Comparison of ENCODE assay signal across 8 cellular contexts in the genomic region with DNA sequence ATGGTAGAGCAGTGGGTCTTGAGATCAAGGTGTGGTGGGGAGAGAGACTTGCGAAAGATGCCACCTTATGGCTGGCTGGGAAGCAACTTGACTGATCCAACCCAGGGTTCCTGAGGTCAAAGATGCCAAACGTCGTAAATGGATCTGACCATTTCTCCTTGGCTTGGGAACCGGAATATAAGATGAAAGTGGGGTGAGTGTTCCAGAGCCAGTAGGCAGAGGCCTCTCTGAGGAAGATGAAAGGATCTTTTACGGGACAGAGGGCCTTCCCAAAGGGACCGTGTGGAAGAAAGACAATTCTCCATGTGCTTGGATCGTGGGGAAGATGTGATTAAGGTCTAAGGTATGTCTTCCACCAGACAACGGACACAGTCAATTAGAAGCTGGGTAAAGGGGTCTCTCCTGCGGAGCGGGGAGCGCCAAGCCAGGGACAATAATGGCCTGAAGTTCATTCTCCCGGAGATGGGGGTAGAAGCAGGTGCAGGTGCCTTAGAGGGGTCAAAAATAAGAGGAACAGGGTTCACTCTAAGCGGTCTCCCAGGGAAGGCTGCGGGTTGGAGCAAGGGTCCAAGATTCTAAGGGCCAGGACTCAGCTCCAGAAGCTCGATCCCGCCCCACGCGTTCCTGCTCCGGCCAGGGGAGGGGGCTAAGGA. TPM values are rescaled to one million over a fixed set of nuclear protein-coding genes. Genes with fewer than 3 reads are reported as not detected.
A peak's percentile ranks its signal among the peaks of the same experiment; 100 is the strongest.
DNase-seq lines count a peak whose midpoint lies in the region; ATAC-seq, FAIRE-seq and TF ChIP-seq lines count a peak whose summit lies in the region.

No MANE protein-coding gene starts in this region.

- no peaks in the 10 kb centered on the region for H3K9me3 ChIP-seq in T-helper 17 cell (ENCODE audit: control insufficient read depth, low read length, poor library complexity, severe bottlenecking)
- H3K9me3 ChIP-seq in sigmoid colon = no peaks in the 10 kb centered on the region

- 4 to 9% methylated on average over 19 of the region's 19 CpGs for WGBS in sigmoid colon, 2 donors

- H3K4me3 ChIP-seq in fibroblast of the aortic adventitia (ENCODE audit: low read depth, low read length) (peak overlapping the region; percentile 75), sigmoid colon (peak overlapping the region; percentile 57 to 95 (median 80))

- H3K27me3 Mint-ChIP-seq in activated naive CD4-positive, alpha-beta T cell treated with anti-CD3 and anti-CD28 coated beads, Interleukin-2, amount 50 U/mL, for 24 hours = no peaks in the 10 kb centered on the region
- H3K27me3 Mint-ChIP-seq in T-helper 17 cell = no peaks in the 10 kb centered on the region

- peak overlapping the region; percentile 98 for H3K27ac Mint-ChIP-seq in activated naive CD4-positive, alpha-beta T cell treated with anti-CD3 and anti-CD28 coated beads, Interleukin-2, amount 50 U/mL, for 24 hours
- H3K27ac Mint-ChIP-seq in T-helper 17 cell = peak overlapping the region; percentile 96

- no peak for FAIRE-seq in HTR-8/SVneo (lab: Jason Lieb, UNC)

- intact Hi-C loops in sigmoid colon (cut with DNase I) = loop anchor here (1.0 to 5.0 kb wide), 3 partner anchors 53 to 468 kb away; partner anchors contain the start of genes SENP3 and TP53

- H3K4me3 Mint-ChIP-seq in activated naive CD4-positive, alpha-beta T cell treated with anti-CD3 and anti-CD28 coated beads, Interleukin-2, amount 50 U/mL, for 24 hours = peak overlapping the region; percentile 99
- H3K4me3 Mint-ChIP-seq in T-helper 17 cell = peak overlapping the region; percentile 96

- TF ChIP-seq EP300 in sigmoid colon (IDR thresholded peaks at IDR 0.05) = no peak

- peaks cover 0 to 51% (median 43%) of the 10 kb centered on the region in 4 donors for H3K4me1 ChIP-seq in sigmoid colon

- peaks cover 4% of the 10 kb centered on the region for H3K36me3 Mint-ChIP-seq in activated naive CD4-positive, alpha-beta T cell treated with anti-CD3 and anti-CD28 coated beads, Interleukin-2, amount 50 U/mL, for 24 hours
- peaks cover 3% of the 10 kb centered on the region for H3K36me3 Mint-ChIP-seq in T-helper 17 cell (ENCODE audit: low read depth)

- no peak for ATAC-seq in T-helper 17 cell

- TF ChIP-seq CTCF in fibroblast of the aortic adventitia (IDR thresholded peaks at IDR 0.05; ENCODE audit: insufficient read depth, low read length) = no peak
- TF ChIP-seq CTCF in sigmoid colon (IDR thresholded peaks at IDR 0.05) = no peak

- H3K4me1 Mint-ChIP-seq in activated naive CD4-positive, alpha-beta T cell treated with anti-CD3 and anti-CD28 coated beads, Interleukin-2, amount 50 U/mL, for 24 hours = peaks cover 44% of the 10 kb centered on the region
- H3K4me1 Mint-ChIP-seq in T-helper 17 cell = peaks cover 34% of the 10 kb centered on the region

- H3K27me3 ChIP-seq in sigmoid colon = no peaks in the 10 kb centered on the region

- no peaks in the 10 kb centered on the region for H3K9me3 Mint-ChIP-seq in activated naive CD4-positive, alpha-beta T cell treated with anti-CD3 and anti-CD28 coated beads, Interleukin-2, amount 50 U/mL, for 24 hours

- DNase-seq in activated naive CD4-positive, alpha-beta T cell treated with anti-CD3 and anti-CD28 coated beads, Interleukin-2, amount 50 U/mL, for 16 hours = no peak
- DNase-seq in T-helper 17 cell = no peak
- peak; percentile 43 for DNase-seq in fibroblast of the aortic adventitia (ENCODE audit: low read depth)
- peak; percentile 83 for DNase-seq in sigmoid colon
- no peak for DNase-seq in GF-D8 (lab: John Stamatoyannopoulos, UW)
- no peak for DNase-seq in HTR-8/SVneo (ENCODE audit: insufficient read length, low spot score)
- DNase-seq in NCI-H1436 (lab: John Stamatoyannopoulos, UW) = no peak

- no peak for TF ChIP-seq POLR2A in sigmoid colon (IDR thresholded peaks at IDR 0.05)

- no peaks in the 10 kb centered on the region for H3K36me3 ChIP-seq in sigmoid colon

- H3K27ac ChIP-seq in sigmoid colon = peak overlapping the region; percentile 91 to 100 (median 95)

RNA-seq across cellular contexts. Expression of gene FXR2, which starts 0.8 kb away (rescaled TPM):
- 10 to 100 TPM; 22.3 to 23.4 TPM for total RNA-seq in T-helper 17 cell
- total RNA-seq in fibroblast of the aortic adventitia (ENCODE audit: low replicate concordance) = 27.1 and 33.1 TPM in 2 replicates
- total RNA-seq in sigmoid colon = 10 to 100 TPM; 33.8 to 35.5 (median 34.6) TPM
- 10 to 100 TPM; 21.3 to 27.4 (median 21.6) TPM for polyA plus RNA-seq in sigmoid colon

RNA-seq across cellular contexts. Expression of gene SAT2, which starts 13.7 kb away (rescaled TPM):
- total RNA-seq in T-helper 17 cell (10 to 100 TPM; 39.1 to 42.9 TPM), fibroblast of the aortic adventitia (ENCODE audit: low replicate concordance) (34.5 and 82.2 TPM in 2 replicates), sigmoid colon (100 to 1,000 TPM in 2 of 4 donors, 10 to 100 TPM in 2; 72.9 to 116 (median 99.2) TPM)
- polyA plus RNA-seq in sigmoid colon = 100 to 1,000 TPM in 2 of 3 donors, 10 to 100 TPM in 1; 96.9 to 115 (median 107) TPM

RNA-seq across cellular contexts. Expression of gene SHBG, which starts 16.0 kb away (rescaled TPM):
- under 1 TPM in 1 of 2 donors, not detected in 1; 0.40 TPM for total RNA-seq in T-helper 17 cell
- 0.25 and 0.36 TPM in 2 replicates for total RNA-seq in fibroblast of the aortic adventitia (ENCODE audit: low replicate concordance)
- not detected for total RNA-seq in sigmoid colon
- 1 to 10 TPM in 1 of 3 donors, under 1 TPM in 1, not detected in 1; 0.34 to 1.2 TPM for polyA plus RNA-seq in sigmoid colon

RNA-seq across cellular contexts. Expression of gene SOX15, which starts 24.0 kb away (rescaled TPM):
- total RNA-seq in T-helper 17 cell (not detected), fibroblast of the aortic adventitia (ENCODE audit: low replicate concordance) (0.57 and 1.4 TPM in 2 replicates), sigmoid colon (10 to 100 TPM in 2 of 4 donors, 1 to 10 TPM in 2; 2.5 to 15.3 (median 10.5) TPM)
- polyA plus RNA-seq in sigmoid colon = 1 to 10 TPM in 2 of 3 donors, not detected in 1; 1.2 TPM

RNA-seq across cellular contexts. Expression of gene MPDU1, which starts 30.2 kb away (rescaled TPM):
- total RNA-seq in T-helper 17 cell (10 to 100 TPM; 28.9 to 32.7 TPM), fibroblast of the aortic adventitia (ENCODE audit: low replicate concordance) (32.3 and 127 TPM in 2 replicates), sigmoid colon (10 to 100 TPM; 38.5 to 67.1 (median 50.8) TPM)
- 100 to 1,000 TPM in 1 of 3 donors, 10 to 100 TPM in 2; 38.4 to 121 (median 45.3) TPM for polyA plus RNA-seq in sigmoid colon

Comparison
In these comparisons a context has a peak if more than half of its experiments do, and no peak if none do; other contexts are left out.
1. DNase-seq: peak in fibroblast of the aortic adventitia (single experiment) and sigmoid colon (single experiment); none in activated naive CD4-positive, alpha-beta T cell treated with anti-CD3 and anti-CD28 coated beads, Interleukin-2, amount 50 U/mL, for 16 hours (single experiment), T-helper 17 cell (0 of 3), GF-D8 (single experiment), HTR-8/SVneo (single experiment) and NCI-H1436 (single experiment).